In genomic region chr20:21251278-21251677, GRCh38 we compare ENCODE assay signal across 16 cellular contexts. TPM values are rescaled to one million over a fixed set of nuclear protein-coding genes. Genes with fewer than 3 reads are reported as not detected.
DNase-seq lines count a peak whose midpoint lies in the region; TF ChIP-seq lines count a peak whose summit lies in the region.
"Had no signal": no experiment of that assay in that cellular context is flagged by ENCODE, and none has a peak within 500 bp of the region (broad histone marks: within the 10 kb centered on the region; RNA-seq: fewer than 3 reads in every experiment).

No MANE protein-coding gene starts in this region.

- POLR2A ChIA-PET in activated CD4-positive, alpha-beta memory T cell treated with anti-CD3 and anti-CD28 coated beads for 36 hours (lab: Charles Lee): no interaction called here
- POLR2A ChIA-PET in activated CD4-positive, alpha-beta memory T cell treated with anti-CD3 and anti-CD28 coated beads, Interleukin-2, amount 10 ng/mL, durations not matched to agents 7 days and 5 days (lab: Charles Lee): no interaction called here

- CTCF ChIA-PET in activated CD4-positive, alpha-beta memory T cell treated with anti-CD3 and anti-CD28 coated beads for 36 hours (lab: Charles Lee): interaction anchor here (1.8 kb wide), 1 partner anchor 16 kb away, joined by 8 read pairs; no protein-coding TSS in a partner anchor
- CTCF ChIA-PET in activated CD4-positive, alpha-beta memory T cell treated with anti-CD3 and anti-CD28 coated beads, Interleukin-2, amount 10 ng/mL, durations not matched to agents 7 days and 5 days (lab: Charles Lee): no interaction called here

- intact Hi-C loops in activated CD4-positive, alpha-beta memory T cell treated with anti-CD3 and anti-CD28 coated beads for 36 hours (cut with micrococcal nuclease): loop anchor here (5.0 kb wide), 1 partner anchor 51 kb away; the partner anchor contains the start of gene XRN2

- DNase-seq in activated CD4-positive, alpha-beta memory T cell treated with anti-CD3 and anti-CD28 coated beads for 36 hours: peak; percentile 45
- no peak for DNase-seq in activated CD4-positive, alpha-beta memory T cell treated with anti-CD3 and anti-CD28 coated beads, Interleukin-2, amount 10 ng/mL, durations not matched to agents 7 days and 5 days
- DNase-seq in M059J (ENCODE audit: low read depth) (peak; percentile 88), choroid plexus epithelial cell (ENCODE audit: low read depth) (peak; percentile 13), putamen (ENCODE audit: low spot score) (no peak), hippocampal formation (lab: John Stamatoyannopoulos, UW) (no peak), SIG-M5 treated with dmso at 0.1 percent for 504 hours (lab: John Stamatoyannopoulos, UW; ENCODE audit: unreplicated experiment) (no peak)
- DNase-seq in stimulated activated CD8-positive, alpha-beta memory T cell treated with anti-CD3 and anti-CD28 coated beads, Interleukin-4, amount 100 ng/mL, for 48 hours: peak; percentile 60
- DNase-seq: HCEC 1CT, MV-4-11, right lobe of liver, SW 1271, transverse colon had no signal

- H3K4me3 ChIP-seq in choroid plexus epithelial cell (ENCODE audit: low read depth, low read length): no peak overlapping the region
- H3K4me3 ChIP-seq: coronary artery, right lobe of liver, transverse colon had no signal

- peaks cover 12% of the 10 kb centered on the region for H3K4me1 Mint-ChIP-seq in activated CD4-positive, alpha-beta memory T cell treated with anti-CD3 and anti-CD28 coated beads for 36 hours (ENCODE audit: low read depth)
- H3K4me1 Mint-ChIP-seq in activated CD4-positive, alpha-beta memory T cell treated with anti-CD3 and anti-CD28 coated beads, Interleukin-2, amount 10 ng/mL, durations not matched to agents 7 days and 5 days: no peaks in the 10 kb centered on the region
- H3K4me1 Mint-ChIP-seq: memory B cell, neural crest cell had no signal

- H3K27ac Mint-ChIP-seq in activated CD4-positive, alpha-beta memory T cell treated with anti-CD3 and anti-CD28 coated beads for 36 hours: peak overlapping the region; percentile 73
- no peak overlapping the region for H3K27ac Mint-ChIP-seq in activated CD4-positive, alpha-beta memory T cell treated with anti-CD3 and anti-CD28 coated beads, Interleukin-2, amount 10 ng/mL, durations not matched to agents 7 days and 5 days
- H3K27ac Mint-ChIP-seq: memory B cell had no signal

- peaks cover 5% of the 10 kb centered on the region for H3K36me3 Mint-ChIP-seq in activated CD4-positive, alpha-beta memory T cell treated with anti-CD3 and anti-CD28 coated beads for 36 hours
- H3K36me3 Mint-ChIP-seq in activated CD4-positive, alpha-beta memory T cell treated with anti-CD3 and anti-CD28 coated beads, Interleukin-2, amount 10 ng/mL, durations not matched to agents 7 days and 5 days (ENCODE audit: low read depth): no peaks in the 10 kb centered on the region

- H3K4me3 Mint-ChIP-seq in activated CD4-positive, alpha-beta memory T cell treated with anti-CD3 and anti-CD28 coated beads for 36 hours: peak overlapping the region; percentile 39
- H3K4me3 Mint-ChIP-seq in activated CD4-positive, alpha-beta memory T cell treated with anti-CD3 and anti-CD28 coated beads, Interleukin-2, amount 10 ng/mL, durations not matched to agents 7 days and 5 days: no peak overlapping the region
- H3K4me3 Mint-ChIP-seq: memory B cell, neural crest cell had no signal

- H3K27me3 Mint-ChIP-seq in activated CD4-positive, alpha-beta memory T cell treated with anti-CD3 and anti-CD28 coated beads for 36 hours: peaks cover 2% of the 10 kb centered on the region
- H3K27me3 Mint-ChIP-seq in activated CD4-positive, alpha-beta memory T cell treated with anti-CD3 and anti-CD28 coated beads, Interleukin-2, amount 10 ng/mL, durations not matched to agents 7 days and 5 days: no peaks in the 10 kb centered on the region
- H3K27me3 Mint-ChIP-seq: memory B cell had no signal

- H3K9me3 Mint-ChIP-seq in activated CD4-positive, alpha-beta memory T cell treated with anti-CD3 and anti-CD28 coated beads for 36 hours: no peaks in the 10 kb centered on the region
- no peaks in the 10 kb centered on the region for H3K9me3 Mint-ChIP-seq in activated CD4-positive, alpha-beta memory T cell treated with anti-CD3 and anti-CD28 coated beads, Interleukin-2, amount 10 ng/mL, durations not matched to agents 7 days and 5 days
- H3K9me3 Mint-ChIP-seq: memory B cell had no signal

- TF ChIP-seq CTCF in choroid plexus epithelial cell (conservative IDR thresholded peaks at IDR 0.05; ENCODE audit: low read depth, low read length): no peak

RNA-seq across cellular contexts. Expression of gene XRN2, which starts 51.9 kb away (rescaled TPM):
- total RNA-seq in activated CD4-positive, alpha-beta memory T cell treated with anti-CD3 and anti-CD28 coated beads for 36 hours: 10 to 100 TPM; 91.0 to 94.4 TPM
- 10 to 100 TPM; 68.0 to 70.4 TPM for total RNA-seq in activated CD4-positive, alpha-beta memory T cell treated with anti-CD3 and anti-CD28 coated beads, Interleukin-2, amount 10 ng/mL, durations not matched to agents 7 days and 5 days
- total RNA-seq in M059J (2014; rRNA removed; shearing (Covaris generic)): 122 and 175 TPM in 2 replicates

Comparison
In these comparisons a context has a peak if more than half of its experiments do, and no peak if none do; other contexts are left out.
1. DNase-seq: peak in activated CD4-positive, alpha-beta memory T cell treated with anti-CD3 and anti-CD28 coated beads for 36 hours (single experiment), M059J (single experiment), choroid plexus epithelial cell (single experiment) and stimulated activated CD8-positive, alpha-beta memory T cell treated with anti-CD3 and anti-CD28 coated beads, Interleukin-4, amount 100 ng/mL, for 48 hours (single experiment); none in activated CD4-positive, alpha-beta memory T cell treated with anti-CD3 and anti-CD28 coated beads, Interleukin-2, amount 10 ng/mL, durations not matched to agents 7 days and 5 days (single experiment), putamen (single experiment), hippocampal formation (0 of 2) and SIG-M5 treated with dmso at 0.1 percent for 504 hours (single experiment).